ENCODE assay signal across 8 cellular contexts in genomic region chr4:244471-244870, GRCh38.
DNase-seq lines count a peak whose midpoint lies in the region; ATAC-seq and TF ChIP-seq lines count a peak whose summit lies in the region.

No MANE protein-coding gene starts in this region.

- H3K9me3 Mint-ChIP-seq in neural progenitor cell, result peaks cover 73% of the 10 kb centered on the region

- no peaks in the 10 kb centered on the region for H3K36me3 Mint-ChIP-seq in neural progenitor cell

- peak; percentile 58 for TF ChIP-seq CTCF in neural progenitor cell (IDR thresholded peaks at IDR 0.05)

- H3K27me3 ChIP-seq in neural progenitor cell, result no peaks in the 10 kb centered on the region

- ATAC-seq in HG03139 (IDR thresholded peaks at IDR 0.05; ENCODE audit: unreplicated experiment) (no peak), GM18868 (IDR thresholded peaks at IDR 0.05; ENCODE audit: unreplicated experiment) (no peak)

- H3K27ac Mint-ChIP-seq in neural progenitor cell, result no peak overlapping the region

- DNase-seq in GM03348 (ENCODE audit: low spot score) (peak; percentile 11), NAMALWA (ENCODE audit: low spot score) (peak; percentile 84), neural progenitor cell (ENCODE audit: low spot score) (peak; percentile 38), LoVo (ENCODE audit: low spot score) (no peak)
- peak; percentile 60 for DNase-seq in activated CD4-positive, alpha-beta T cell treated with anti-CD3 and anti-CD28 coated beads for 48 hours
- DNase-seq in effector CD8-positive, alpha-beta T cell (lab: John Stamatoyannopoulos, UW), result peak; percentile 25

- H3K27me3 Mint-ChIP-seq in neural progenitor cell (ENCODE audit: insufficient read depth, low read depth), result no peaks in the 10 kb centered on the region

- H3K4me1 ChIP-seq in neural progenitor cell, result no peaks in the 10 kb centered on the region

- H3F3A ChIP-seq in neural progenitor cell (ENCODE audit: low read depth), result no peaks in the 10 kb centered on the region

- no peaks in the 10 kb centered on the region for H3K36me3 ChIP-seq in neural progenitor cell

- H3K4me3 Mint-ChIP-seq in neural progenitor cell, result no peak overlapping the region

- H3K79me2 ChIP-seq in neural progenitor cell (ENCODE audit: low read depth), result no peaks in the 10 kb centered on the region

- no peaks in the 10 kb centered on the region for H3K4me1 Mint-ChIP-seq in neural progenitor cell

- no peak overlapping the region for H3K27ac ChIP-seq in neural progenitor cell

- H4K20me1 ChIP-seq in neural progenitor cell (ENCODE audit: low read depth), result no peaks in the 10 kb centered on the region

- no peak overlapping the region for H2AFZ ChIP-seq in neural progenitor cell (replicated peaks)

- H3K9me3 ChIP-seq in neural progenitor cell (ENCODE audit: low read depth), result peaks cover 32% of the 10 kb centered on the region

- no peak overlapping the region for H3K4me3 ChIP-seq in neural progenitor cell

- no peak overlapping the region for H3K4me2 ChIP-seq in neural progenitor cell

- no peak overlapping the region for H3K9ac ChIP-seq in neural progenitor cell
